Comparison of ENCODE assay signal across 7 cellular contexts in the genomic region with DNA sequence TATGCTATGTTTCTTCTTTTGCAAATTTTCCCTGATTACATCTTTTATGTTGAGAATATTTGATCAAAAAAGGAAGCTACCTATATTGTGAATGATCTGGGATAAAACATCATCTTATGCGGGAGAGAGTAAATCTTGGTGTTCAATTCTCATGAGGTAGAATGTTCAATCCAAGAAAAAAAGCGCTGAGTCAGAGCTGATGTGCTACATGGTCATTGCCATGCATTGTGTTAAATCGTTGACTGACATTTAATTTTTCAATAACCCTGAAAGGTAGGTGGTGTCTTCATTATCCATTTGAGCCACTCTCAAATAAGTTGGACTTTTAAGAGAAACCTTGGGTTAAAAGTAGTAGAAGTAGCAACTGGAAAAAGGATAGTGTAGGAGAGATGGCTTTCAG. TPM values are rescaled to one million over a fixed set of nuclear protein-coding genes. Genes with fewer than 3 reads are reported as not detected.
DNase-seq lines count a peak whose midpoint lies in the region; ATAC-seq, FAIRE-seq and TF ChIP-seq lines count a peak whose summit lies in the region.
"Not testable (repeated sequence)": the region's sequence is repeated elsewhere in the genome, so short reads cannot be mapped to it uniquely, and the experiment has no call there.

No MANE protein-coding gene starts in this region.

- not testable (repeated sequence) for H3K79me2 ChIP-seq in GM23338 (replicated peaks; ENCODE audit: insufficient read depth); endothelial cell of umbilical vein (ENCODE audit: control insufficient read depth, insufficient read depth, low read length)

- not testable (repeated sequence) for H3K27me3 ChIP-seq in CD4-positive, alpha-beta T cell (ENCODE audit: control insufficient read depth, insufficient read depth, low read length); GM23338 (ENCODE audit: insufficient read depth); endothelial cell of umbilical vein (ENCODE audit: control insufficient read depth in 2 of 2, insufficient read depth in 2 of 2, low read length in 2 of 2)

- H3K4me1 ChIP-seq in GM23338 (ENCODE audit: insufficient read depth) = not testable (repeated sequence)
- peaks cover 11% of the 10 kb centered on the region for H3K4me1 ChIP-seq in endothelial cell of umbilical vein (ENCODE audit: control insufficient read depth, extremely low read depth, insufficient read depth, low read length)

- not testable (repeated sequence) for H2AFZ ChIP-seq in GM23338; endothelial cell of umbilical vein (ENCODE audit: low read depth, low read length)

- not testable (repeated sequence) for H3K36me3 Mint-ChIP-seq in CD4-positive, alpha-beta T cell (ENCODE audit: low read depth); GM23338 (ENCODE audit: low read depth); T-helper 17 cell (ENCODE audit: low read depth); activated naive CD4-positive, alpha-beta T cell treated with anti-CD3 and anti-CD28 coated beads, Interleukin-2, amount 50 U/mL, for 72 hours; natural killer cell treated with Interleukin-12 subunit alpha and Interleukin-12 subunit beta and Interleukin-15 and Interleukin-18, amount 100 ng/mL, for 72 hours

- dilution Hi-C loops in endothelial cell of umbilical vein (cut with MboI; ENCODE audit: extremely low pct_ligation_motif_present, low sequenced_read_pairs) = not testable (repeated sequence)

- POLR2A ChIA-PET in CD4-positive, alpha-beta T cell (lab: Charles Lee); endothelial cell of umbilical vein (lab: Charles Lee): not testable (repeated sequence)

- H3K9ac ChIP-seq in endothelial cell of umbilical vein (replicated peaks; ENCODE audit: extremely low read depth, insufficient read depth, low read length) = not testable (repeated sequence)

- not testable (repeated sequence) for H3K9me3 Mint-ChIP-seq in CD4-positive, alpha-beta T cell; GM23338; activated naive CD4-positive, alpha-beta T cell treated with anti-CD3 and anti-CD28 coated beads, Interleukin-2, amount 50 U/mL, for 72 hours; natural killer cell treated with Interleukin-12 subunit alpha and Interleukin-12 subunit beta and Interleukin-15 and Interleukin-18, amount 100 ng/mL, for 72 hours

- not testable (repeated sequence) for H3K9me2 ChIP-seq in GM23338 (ENCODE audit: insufficient read depth)

- not testable (repeated sequence) for H3K9me3 ChIP-seq in CD4-positive, alpha-beta T cell (ENCODE audit: control insufficient read depth, low read length); T-helper 17 cell (ENCODE audit: control insufficient read depth, low read length, poor library complexity, severe bottlenecking); endothelial cell of umbilical vein (replicated peaks; ENCODE audit: control insufficient read depth, insufficient read depth, low read length)

- intact Hi-C loops in CD4-positive, alpha-beta T cell (cut with DNase I, micrococcal nuclease) = loop anchor here (5.0 to 10.0 kb wide), 4 partner anchors 43 to 73 kb away; a partner anchor contains a TSS
- intact Hi-C loops in endothelial cell of umbilical vein (cut with micrococcal nuclease) = loop anchor here (2.0 to 5.0 kb wide), 2 partner anchors 32 to 48 kb away; a partner anchor contains a TSS

- not testable (repeated sequence) for H4K20me1 ChIP-seq in GM23338 (replicated peaks; ENCODE audit: insufficient read depth); endothelial cell of umbilical vein (replicated peaks; ENCODE audit: control insufficient read depth, extremely low read depth, insufficient read depth, low read length)

- not testable (repeated sequence) for H3K27ac ChIP-seq in CD4-positive, alpha-beta T cell (ENCODE audit: low read depth, low read length); endothelial cell of umbilical vein (ENCODE audit: insufficient read depth, low read depth, low read length)
- H3K27ac ChIP-seq in GM23338 (ENCODE audit: low read depth) = 0 out of 2 replicates have a peak overlapping the region, but pooled peaks have one; percentile 57

- not testable (repeated sequence) for H3K4me3 Mint-ChIP-seq in CD4-positive, alpha-beta T cell; GM23338; T-helper 17 cell; natural killer cell treated with Interleukin-12 subunit alpha and Interleukin-12 subunit beta and Interleukin-15 and Interleukin-18, amount 100 ng/mL, for 72 hours

- H3K27me3 Mint-ChIP-seq in CD4-positive, alpha-beta T cell; GM23338 (ENCODE audit: insufficient read depth, low read depth, poor library complexity); T-helper 17 cell; natural killer cell treated with Interleukin-12 subunit alpha and Interleukin-12 subunit beta and Interleukin-15 and Interleukin-18, amount 100 ng/mL, for 72 hours: not testable (repeated sequence)

- ATAC-seq in CD4-positive, alpha-beta T cell (ENCODE audit: poor library complexity); GM23338; T-helper 17 cell; activated naive CD4-positive, alpha-beta T cell treated with anti-CD3 and anti-CD28 coated beads, Interleukin-2, amount 50 U/mL, for 72 hours; natural killer cell treated with Interleukin-12 subunit alpha and Interleukin-12 subunit beta and Interleukin-15 and Interleukin-18, amount 100 ng/mL, for 72 hours: not testable (repeated sequence)

- not testable (repeated sequence) for H3K4me2 ChIP-seq in GM23338; endothelial cell of umbilical vein (ENCODE audit: insufficient read depth, low read length)

- H3K27ac Mint-ChIP-seq in CD4-positive, alpha-beta T cell = peak overlapping the region; percentile 84
- H3K27ac Mint-ChIP-seq in GM23338 = peak overlapping the region; percentile 80
- peak overlapping the region; percentile 62 for H3K27ac Mint-ChIP-seq in T-helper 17 cell
- peak overlapping the region; percentile 92 to 99 for H3K27ac Mint-ChIP-seq in activated naive CD4-positive, alpha-beta T cell treated with anti-CD3 and anti-CD28 coated beads, Interleukin-2, amount 50 U/mL, for 72 hours
- peak overlapping the region; percentile 77 to 84 for H3K27ac Mint-ChIP-seq in natural killer cell treated with Interleukin-12 subunit alpha and Interleukin-12 subunit beta and Interleukin-15 and Interleukin-18, amount 100 ng/mL, for 72 hours

- H3F3A ChIP-seq in GM23338 (replicated peaks; ENCODE audit: low read depth) = not testable (repeated sequence)

- CTCF ChIA-PET in CD4-positive, alpha-beta T cell (lab: Charles Lee); endothelial cell of umbilical vein (lab: Charles Lee): not testable (repeated sequence)

- H3K9me1 ChIP-seq in endothelial cell of umbilical vein (replicated peaks; ENCODE audit: control insufficient read depth, extremely low read depth, insufficient read depth, low read length) = not testable (repeated sequence)

- not testable (repeated sequence) for H3K36me3 ChIP-seq in GM23338 (ENCODE audit: insufficient read depth); endothelial cell of umbilical vein (ENCODE audit: control insufficient read depth in 2 of 2, extremely low read depth in 1 of 2, insufficient read depth in 2 of 2, low read length in 2 of 2)

- not testable (repeated sequence) for TF ChIP-seq CTCF in CD4-positive, alpha-beta T cell (IDR thresholded peaks at IDR 0.05); GM23338 (conservative IDR thresholded peaks at IDR 0.05; ENCODE audit: low read depth in 2 of 2); endothelial cell of umbilical vein (IDR thresholded peaks at IDR 0.05; ENCODE audit: extremely low read depth in 1 of 2, insufficient read depth in 1 of 2, low read depth in 1 of 2, low read length in 2 of 2)

- not testable (repeated sequence) for BruUV-seq in endothelial cell of umbilical vein (replicated peaks; lab: Mats Ljungman, UMichigan)

- H3K4me3 ChIP-seq in GM23338; endothelial cell of umbilical vein (replicated peaks in 1 of 3; ENCODE audit: insufficient read depth in 1 of 3, low read depth in 1 of 3, low read length in 3 of 3): not testable (repeated sequence)

- H3K4me1 Mint-ChIP-seq in CD4-positive, alpha-beta T cell (ENCODE audit: low read depth) = peaks cover 54% of the 10 kb centered on the region
- H3K4me1 Mint-ChIP-seq in GM23338 = not testable (repeated sequence)
- peaks cover 27% of the 10 kb centered on the region for H3K4me1 Mint-ChIP-seq in T-helper 17 cell
- H3K4me1 Mint-ChIP-seq in natural killer cell treated with Interleukin-12 subunit alpha and Interleukin-12 subunit beta and Interleukin-15 and Interleukin-18, amount 100 ng/mL, for 72 hours (ENCODE audit: low read depth in 2 of 2) = peaks cover 28% of the 10 kb centered on the region in 2 donors

- not testable (repeated sequence) for TF ChIP-seq POLR2A in endothelial cell of umbilical vein (IDR thresholded peaks at IDR 0.05; ENCODE audit: low read depth, low read length)

- not testable (repeated sequence) for FAIRE-seq in endothelial cell of umbilical vein (lab: Jason Lieb, UNC)

- DNase-seq in CD4-positive, alpha-beta T cell; GM23338 (ENCODE audit: low spot score); T-helper 17 cell; activated naive CD4-positive, alpha-beta T cell treated with anti-CD3 and anti-CD28 coated beads, Interleukin-2, amount 50 U/mL, for 72 hours (ENCODE audit: low spot score in 2 of 2); natural killer cell treated with Interleukin-12 subunit alpha and Interleukin-12 subunit beta and Interleukin-15 and Interleukin-18, amount 100 ng/mL, for 72 hours (ENCODE audit: low spot score): not testable (repeated sequence)
- DNase-seq in NAMALWA (ENCODE audit: low spot score) (peak; percentile 26), endothelial cell of umbilical vein (ENCODE audit: low read depth, low spot score) (peak; percentile 2)

RNA-seq across cellular contexts. Expression of a gene that starts 47.4 kb away (rescaled TPM):
- 10 to 100 TPM; 19.9 to 20.0 TPM for total RNA-seq in CD4-positive, alpha-beta T cell
- total RNA-seq in GM23338 (2014; rRNA removed; shearing (Covaris generic)) = 12.4 and 14.8 TPM in 2 replicates
- polyA plus RNA-seq in GM23338 (2016; fragmentation: Nextera tagmentation; extraction: Ambion mirVana) (5.0 and 7.1 TPM in 2 replicates), endothelial cell of umbilical vein (6.9 and 9.9 TPM in 2 replicates)
- total RNA-seq in T-helper 17 cell (10 to 100 TPM; 14.9 to 16.7 TPM), endothelial cell of umbilical vein (22.1 and 22.9 TPM in 2 replicates)
- 10 to 100 TPM; 32.1 to 35.1 TPM for total RNA-seq in activated naive CD4-positive, alpha-beta T cell treated with anti-CD3 and anti-CD28 coated beads, Interleukin-2, amount 50 U/mL, for 72 hours
- polyA plus RNA-seq in endothelial cell of umbilical vein (2011; cell fraction: cytosol; rRNA removed) = 12.7 and 14.1 TPM in 2 replicates
- polyA plus RNA-seq in endothelial cell of umbilical vein (2011; cell fraction: nucleus; rRNA removed) = 17.2 and 24.1 TPM in 2 replicates
- polyA plus RNA-seq in endothelial cell of umbilical vein (2012) = 16.7 and 21.8 TPM in 2 replicates
- 13.2 and 13.3 TPM in 2 replicates for polyA minus RNA-seq in endothelial cell of umbilical vein
- polyA minus RNA-seq in endothelial cell of umbilical vein (2011; cell fraction: cytosol; rRNA and poly(A)+ RNA removed) = 6.6 TPM
- 13.4 and 13.8 TPM in 2 replicates for polyA minus RNA-seq in endothelial cell of umbilical vein (2011; cell fraction: nucleus; rRNA and poly(A)+ RNA removed)
- 10 to 100 TPM; 53.7 to 80.1 TPM for total RNA-seq in natural killer cell treated with Interleukin-12 subunit alpha and Interleukin-12 subunit beta and Interleukin-15 and Interleukin-18, amount 100 ng/mL, for 72 hours
